ENCODE assay signal across 33 cellular contexts in genomic region chr6:4615231-4615630, GRCh38.
DNase-seq lines count a peak whose midpoint lies in the region; ATAC-seq and TF ChIP-seq lines count a peak whose summit lies in the region.
"Had no signal": no experiment of that assay in that cellular context is flagged by ENCODE, and none has a peak within 500 bp of the region (broad histone marks: within the 10 kb centered on the region; RNA-seq: fewer than 3 reads in every experiment).

No MANE protein-coding gene starts in this region.

- no peak overlapping the region for H4K12ac ChIP-seq in trophoblast cell (ENCODE audit: low read depth, low read length)

- no peak overlapping the region for H4K8ac ChIP-seq in trophoblast cell (ENCODE audit: low read depth, low read length)

- H3K9me3 Mint-ChIP-seq in glutamatergic neuron (ENCODE audit: unreplicated experiment): peaks cover 6% of the 10 kb centered on the region
- peaks cover 0 to 7% (median 0%) of the 10 kb centered on the region in 11 donors for H3K9me3 Mint-ChIP-seq in naive thymus-derived CD4-positive, alpha-beta T cell
- H3K9me3 Mint-ChIP-seq in immature natural killer cell: no peaks in the 10 kb centered on the region
- H3K9me3 Mint-ChIP-seq: CD4-positive, alpha-beta T cell; CD4-positive, CD25-positive, alpha-beta regulatory T cell; CD8-positive, alpha-beta memory T cell; CD8-positive, alpha-beta T cell had no signal

- TF ChIP-seq EP300 in sigmoid colon (IDR thresholded peaks at IDR 0.05): no peak

- no peak for TF ChIP-seq CTCF in glutamatergic neuron (IDR thresholded peaks at IDR 0.05; ENCODE audit: partially characterized antibody, unreplicated experiment)
- TF ChIP-seq CTCF in sigmoid colon (IDR thresholded peaks at IDR 0.05): no peak

- no peak overlapping the region for H2BK120ac ChIP-seq in trophoblast cell (ENCODE audit: insufficient read depth, low read length, poor library complexity)

- no peaks in the 10 kb centered on the region for H3K27me3 ChIP-seq in trophoblast cell (ENCODE audit: insufficient read depth, low read length)
- H3K27me3 ChIP-seq in sigmoid colon: no peaks in the 10 kb centered on the region
- H3K27me3 ChIP-seq in naive thymus-derived CD4-positive, alpha-beta T cell (ENCODE audit: control insufficient read depth in 2 of 2, insufficient read depth in 2 of 2, low read length in 2 of 2): no peaks in the 10 kb centered on the region
- H3K27me3 ChIP-seq: BE2C, BLaER1 had no signal

- no peak overlapping the region for H2BK5ac ChIP-seq in trophoblast cell (ENCODE audit: low read depth, low read length, poor library complexity)

- H3K27ac Mint-ChIP-seq in glutamatergic neuron (ENCODE audit: unreplicated experiment): peak overlapping the region; percentile 88
- H3K27ac Mint-ChIP-seq in naive thymus-derived CD4-positive, alpha-beta T cell: no peak overlapping the region
- H3K27ac Mint-ChIP-seq in immature natural killer cell: no peak overlapping the region
- H3K27ac Mint-ChIP-seq: B cell; CD14-positive monocyte; CD4-positive, alpha-beta memory T cell; CD4-positive, alpha-beta T cell; CD4-positive, CD25-positive, alpha-beta regulatory T cell; CD8-positive, alpha-beta memory T cell; CD8-positive, alpha-beta T cell had no signal

- H3K27ac ChIP-seq in trophoblast cell (ENCODE audit: low read depth, low read length): no peak overlapping the region
- no peak overlapping the region for H3K27ac ChIP-seq in sigmoid colon
- no peak overlapping the region for H3K27ac ChIP-seq in naive thymus-derived CD4-positive, alpha-beta T cell (ENCODE audit: low read depth, low read length)
- H3K27ac ChIP-seq: 22Rv1; A549; BLaER1; BLaER1 treated with 17β-estradiol and CSF1 and Interleukin-3, amounts not matched to agents 10 nM and 100 nM; C4-2B had no signal

- H2BK12ac ChIP-seq in trophoblast cell (ENCODE audit: low read length): no peak overlapping the region

- no peak overlapping the region for H2AK5ac ChIP-seq in trophoblast cell (ENCODE audit: low read length)

- no peaks in the 10 kb centered on the region for H3K79me1 ChIP-seq in trophoblast cell (ENCODE audit: low read length)

- TF ChIP-seq POLR2A in sigmoid colon (IDR thresholded peaks at IDR 0.05): no peak

- H3K4me3 Mint-ChIP-seq in glutamatergic neuron (ENCODE audit: unreplicated experiment): no peak overlapping the region
- H3K4me3 Mint-ChIP-seq in naive thymus-derived CD4-positive, alpha-beta T cell: no peak overlapping the region
- no peak overlapping the region for H3K4me3 Mint-ChIP-seq in immature natural killer cell
- H3K4me3 Mint-ChIP-seq: B cell; CD14-positive monocyte; CD4-positive, alpha-beta memory T cell; CD4-positive, alpha-beta T cell; CD4-positive, CD25-positive, alpha-beta regulatory T cell; CD8-positive, alpha-beta memory T cell; CD8-positive, alpha-beta T cell had no signal

- POLR2A ChIA-PET in naive thymus-derived CD4-positive, alpha-beta T cell (lab: Charles Lee): no interaction called here

- intact Hi-C loops in sigmoid colon (cut with DNase I): loop anchor here (10.0 kb wide), 1 partner anchor 260 kb away; no protein-coding TSS in a partner anchor
- intact Hi-C loops in naive thymus-derived CD4-positive, alpha-beta T cell (cut with micrococcal nuclease): no loop called here

- H3K9me3 ChIP-seq in trophoblast cell (ENCODE audit: insufficient read depth, low read depth, low read length) (no peaks in the 10 kb centered on the region), sigmoid colon (no peaks in the 10 kb centered on the region)
- no peaks in the 10 kb centered on the region for H3K9me3 ChIP-seq in naive thymus-derived CD4-positive, alpha-beta T cell (ENCODE audit: control insufficient read depth in 2 of 3, low read length in 3 of 3)
- H3K9me3 ChIP-seq: A549, BE2C, Caco-2 had no signal

- H3K79me2 ChIP-seq in trophoblast cell (ENCODE audit: control insufficient read depth, insufficient read depth, low read length, poor library complexity): no peaks in the 10 kb centered on the region

- DNase-seq in glutamatergic neuron (no peak), trophoblast cell (peak; percentile 90 to 95), sigmoid colon (peak; percentile 41), immature natural killer cell (no peak)
- no peak for DNase-seq in naive thymus-derived CD4-positive, alpha-beta T cell
- DNase-seq: 8988T; ACHN; AML-193; BE2C; C1 segment of cervical spinal cord; Caco-2; Calu3; CD4-positive, alpha-beta memory T cell; CD4-positive, alpha-beta T cell; CD4-positive, CD25-positive, alpha-beta regulatory T cell; CD8-positive, alpha-beta memory T cell; CD8-positive, alpha-beta T cell; COR-L47; DMS 273 treated with DMSO at 0.1 percent for 48 hours; DMS153; DMS53; DMS79; DMS79 treated with DMSO at 0.1 percent for 48 hours; DND-41; EL had no signal

- H4K91ac ChIP-seq in trophoblast cell (ENCODE audit: low read depth, low read length): no peak overlapping the region

- H3K4me1 Mint-ChIP-seq in glutamatergic neuron (ENCODE audit: low read depth, unreplicated experiment) (peaks cover 20% of the 10 kb centered on the region), immature natural killer cell (peaks cover 43 to 46% of the 10 kb centered on the region in 2 donors)
- H3K4me1 Mint-ChIP-seq in naive thymus-derived CD4-positive, alpha-beta T cell: peaks cover 0 to 12% (median 4%) of the 10 kb centered on the region in 7 donors
- H3K4me1 Mint-ChIP-seq: CD4-positive, CD25-positive, alpha-beta regulatory T cell had no signal

- no peak overlapping the region for H2AFZ ChIP-seq in trophoblast cell (ENCODE audit: insufficient read depth, low read length, poor library complexity)

- H3K9ac ChIP-seq in trophoblast cell (ENCODE audit: low read length): no peak overlapping the region
- H3K9ac ChIP-seq: BLaER1; BLaER1 treated with 17β-estradiol and CSF1 and Interleukin-3, amounts not matched to agents 10 nM and 100 nM had no signal

- no peak overlapping the region for H3K4me3 ChIP-seq in trophoblast cell (ENCODE audit: low read depth, low read length)
- H3K4me3 ChIP-seq in sigmoid colon: no peak overlapping the region
- no peak overlapping the region for H3K4me3 ChIP-seq in naive thymus-derived CD4-positive, alpha-beta T cell (ENCODE audit: low read length)
- H3K4me3 ChIP-seq: A549; BLaER1; BLaER1 treated with 17β-estradiol and CSF1 and Interleukin-3, amounts not matched to agents 10 nM and 100 nM had no signal

- no peak for ATAC-seq in HG02642 (IDR thresholded peaks at IDR 0.05; ENCODE audit: poor library complexity, unreplicated experiment)
- no peak for ATAC-seq in naive thymus-derived CD4-positive, alpha-beta T cell
- ATAC-seq: A549; CD8-positive, alpha-beta T cell had no signal

- H3K14ac ChIP-seq in trophoblast cell (ENCODE audit: low read length): no peak overlapping the region

- CTCF ChIA-PET in naive thymus-derived CD4-positive, alpha-beta T cell (lab: Charles Lee): no interaction called here

- peaks cover 17% of the 10 kb centered on the region for H3K36me3 Mint-ChIP-seq in glutamatergic neuron (ENCODE audit: unreplicated experiment)
- no peaks in the 10 kb centered on the region for H3K36me3 Mint-ChIP-seq in naive thymus-derived CD4-positive, alpha-beta T cell
- peaks cover 0 to 5% (median 0%) of the 10 kb centered on the region in 3 donors for H3K36me3 Mint-ChIP-seq in immature natural killer cell
- H3K36me3 Mint-ChIP-seq: CD14-positive monocyte; CD4-positive, alpha-beta memory T cell; CD4-positive, CD25-positive, alpha-beta regulatory T cell; CD8-positive, alpha-beta memory T cell; CD8-positive, alpha-beta T cell had no signal

- no CpG with 5 or more reads among the region's 6 CpGs for WGBS in trophoblast cell (ENCODE audit: extremely low coverage, insufficient coverage, insufficient read length)
- WGBS in sigmoid colon, 2 donors: 71 to 80% methylated on average over 6 of the region's 6 CpGs

- H3K4me2 ChIP-seq in trophoblast cell (ENCODE audit: low read length): no peak overlapping the region
- H3K4me2 ChIP-seq: A549; BLaER1; BLaER1 treated with 17β-estradiol and CSF1 and Interleukin-3, amounts not matched to agents 10 nM and 100 nM had no signal

- H3K4ac ChIP-seq in trophoblast cell (ENCODE audit: low read depth, low read length): no peak overlapping the region

- H3K27me3 Mint-ChIP-seq in glutamatergic neuron (ENCODE audit: unreplicated experiment) (peaks cover 2% of the 10 kb centered on the region), immature natural killer cell (ENCODE audit: low read depth in 3 of 3) (peaks cover 5 to 8% (median 7%) of the 10 kb centered on the region in 3 donors)
- peaks cover 0 to 28% (median 11%) of the 10 kb centered on the region in 5 donors for H3K27me3 Mint-ChIP-seq in naive thymus-derived CD4-positive, alpha-beta T cell

- H3K36me3 ChIP-seq in trophoblast cell (ENCODE audit: control insufficient read depth in 1 of 2, insufficient read depth in 2 of 2, low read length in 2 of 2) (no peaks in the 10 kb centered on the region), sigmoid colon (no peaks in the 10 kb centered on the region)
- no peaks in the 10 kb centered on the region for H3K36me3 ChIP-seq in naive thymus-derived CD4-positive, alpha-beta T cell (ENCODE audit: control insufficient read depth in 2 of 3, insufficient read depth in 3 of 3, low read length in 3 of 3)
- H3K36me3 ChIP-seq: BE2C; BLaER1; BLaER1 treated with 17β-estradiol and CSF1 and Interleukin-3, amounts not matched to agents 10 nM and 100 nM had no signal

- H3K23ac ChIP-seq in trophoblast cell (ENCODE audit: low read length): no peak overlapping the region

- no peak overlapping the region for H3K18ac ChIP-seq in trophoblast cell (ENCODE audit: low read length)

- H3K4me1 ChIP-seq in trophoblast cell (ENCODE audit: control insufficient read depth in 1 of 2, insufficient read depth in 2 of 2, low read length in 2 of 2): peaks cover 5% of the 10 kb centered on the region in 2 experiments
- H3K4me1 ChIP-seq in sigmoid colon: peaks cover 0 to 31% (median 29%) of the 10 kb centered on the region in 4 donors
- peaks cover 0 to 3% of the 10 kb centered on the region in 2 donors for H3K4me1 ChIP-seq in naive thymus-derived CD4-positive, alpha-beta T cell (ENCODE audit: control insufficient read depth in 2 of 2, insufficient read depth in 2 of 2, low read length in 2 of 2)
- H3K4me1 ChIP-seq: A549, BE2C had no signal

Comparison
In these comparisons a context has a peak if more than half of its experiments do, and no peak if none do; other contexts are left out.
1. DNase-seq: peak in trophoblast cell (2 of 2) and sigmoid colon (single experiment); none in glutamatergic neuron (single experiment), naive thymus-derived CD4-positive, alpha-beta T cell (0 of 9) and immature natural killer cell (0 of 3).